9 cellular contexts compared by ENCODE assay signal in the genomic region with DNA sequence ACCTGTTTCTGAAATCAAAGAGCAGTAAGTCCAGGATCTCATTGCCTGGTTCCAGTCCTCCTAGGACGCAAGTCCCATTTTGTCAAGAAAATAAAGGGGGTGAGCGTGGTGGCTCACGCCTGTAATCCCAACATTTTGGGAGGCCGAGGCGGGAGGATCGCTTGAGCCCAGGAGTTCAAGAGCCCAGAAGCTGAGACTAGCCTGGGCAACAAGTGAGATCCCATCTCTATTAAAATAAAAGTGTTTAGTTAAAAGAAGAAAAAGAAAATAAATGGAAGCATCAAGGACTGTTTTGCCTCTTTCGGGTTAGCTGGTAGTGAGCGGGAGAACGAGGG. TPM values are rescaled to one million over a fixed set of nuclear protein-coding genes. Genes with fewer than 3 reads are reported as not detected.
DNase-seq lines count a peak whose midpoint lies in the region; ATAC-seq, FAIRE-seq and TF ChIP-seq lines count a peak whose summit lies in the region.
"Had no signal": no experiment of that assay in that cellular context is flagged by ENCODE, and none has a peak within 500 bp of the region (broad histone marks: within the 10 kb centered on the region; RNA-seq: fewer than 3 reads in every experiment).

No MANE protein-coding gene starts in this region.

- POLR2A ChIA-PET in GM12878 (lab: Charles Lee), result interaction anchor here (0.7 to 3.7 kb wide), 7 partner anchors 10 to 103 kb away, joined by 3 to 30 read pairs (median 6); partner anchors contain the start of gene COX6B1

- ATAC-seq in right cardiac atrium (no peak), GM12878 (peak; percentile 9; the same call in 2 of the 3 replicates), GM18873 (IDR thresholded peaks at IDR 0.05; ENCODE audit: low FRiP score, unreplicated experiment) (no peak), HG03025 (IDR thresholded peaks at IDR 0.05; ENCODE audit: low FRiP score, unreplicated experiment) (no peak), GM18858 (IDR thresholded peaks at IDR 0.05; ENCODE audit: unreplicated experiment) (no peak), GM21723 (IDR thresholded peaks at IDR 0.05; ENCODE audit: unreplicated experiment) (no peak)

- no peak for TF ChIP-seq RAD21 in GM12878 (IDR thresholded peaks at IDR 0.05; ENCODE audit: insufficient read depth, low read depth, low read length)

- no peaks in the 10 kb centered on the region for H4K20me1 ChIP-seq in GM12878 (ENCODE audit: control insufficient read depth, insufficient read depth)

- TSS peak; percentile 97 for BruUV-seq in GM12878 (replicated peaks; lab: Mats Ljungman, UMichigan)

- H3K4me3 ChIP-seq in right cardiac atrium (ENCODE audit: low read length), result peak overlapping the region; percentile 49
- peak overlapping the region; percentile 74; the same call in 1 of the 2 replicates for H3K4me3 ChIP-seq in GM12878
- H3K4me3 ChIP-seq in mucosa of rectum (ENCODE audit: low read length in 2 of 2), result peak overlapping the region; percentile 80 to 82

- 35% methylated on average over 9 of the region's 9 CpGs for WGBS in right cardiac atrium
- WGBS in GM12878 (ENCODE audit: insufficient coverage, insufficient replicate concordance, low lambda C conversion rate, missing lambda C conversion rate), result 25% methylated on average over 9 of the region's 9 CpGs

- H2AFZ ChIP-seq in GM12878 (ENCODE audit: control insufficient read depth, low read depth, low read length), result peak overlapping the region; percentile 91

- CTCF ChIA-PET in GM12878 (lab: Yijun Ruan, JAX), result interaction anchor here (1.0 to 1.6 kb wide), 4 partner anchors 16 to 102 kb away, joined by 3 to 5 read pairs (median 4); no protein-coding TSS in a partner anchor

- H3K27ac ChIP-seq in right cardiac atrium (ENCODE audit: low read length) (no peak overlapping the region), GM12878 (ENCODE audit: control insufficient read depth, insufficient read depth) (peak overlapping the region; percentile 81), mucosa of rectum (ENCODE audit: low read depth in 2 of 2, low read length in 2 of 2) (no peak overlapping the region)

- H3K36me3 ChIP-seq in GM12878 (ENCODE audit: control insufficient read depth in 2 of 2, insufficient read depth in 2 of 2, low read length in 1 of 2) (no peaks in the 10 kb centered on the region), mucosa of rectum (ENCODE audit: control insufficient read depth in 2 of 2, insufficient read depth in 2 of 2, low read length in 2 of 2) (peaks cover 2 to 4% of the 10 kb centered on the region in 2 donors)

- in situ Hi-C loops in GM12878 (cut with MboI), result no loop called here

- H3K27me3 ChIP-seq in right cardiac atrium (ENCODE audit: control insufficient read depth, insufficient read depth), result no peaks in the 10 kb centered on the region
- H3K27me3 ChIP-seq in GM12878 (replicated peaks in 1 of 2; ENCODE audit: control insufficient read depth in 2 of 2, insufficient read depth in 2 of 2, low read length in 1 of 2), result no peaks in the 10 kb centered on the region
- no peaks in the 10 kb centered on the region for H3K27me3 ChIP-seq in mucosa of rectum (ENCODE audit: control insufficient read depth in 2 of 2, insufficient read depth in 2 of 2, low read length in 2 of 2)

- no peak for TF ChIP-seq EP300 in GM12878 (IDR thresholded peaks at IDR 0.05; ENCODE audit: borderline replicate concordance in 1 of 2, control insufficient read depth in 1 of 2, low read depth in 2 of 2, low read length in 2 of 2)

- RAD21 ChIA-PET in GM12878 (lab: Charles Lee; ENCODE audit: unreplicated experiment), result interaction anchor here (0.8 to 1.2 kb wide), 3 partner anchors 36 to 102 kb away, joined by 3 read pairs; partner anchors contain the start of gene COX6B1

- H3K4me2 ChIP-seq in GM12878 (ENCODE audit: control insufficient read depth, insufficient read depth), result peak overlapping the region; percentile 52

- peaks cover 2% of the 10 kb centered on the region for H3K4me1 ChIP-seq in right cardiac atrium (ENCODE audit: control insufficient read depth, insufficient read depth, low read length)
- H3K4me1 ChIP-seq in GM12878 (ENCODE audit: control insufficient read depth, insufficient read depth, low read length), result peaks cover 17% of the 10 kb centered on the region
- H3K4me1 ChIP-seq in mucosa of rectum (ENCODE audit: control insufficient read depth in 2 of 2, insufficient read depth in 2 of 2, low read length in 2 of 2), result peaks cover 5 to 12% of the 10 kb centered on the region in 2 donors

- no peaks in the 10 kb centered on the region for H3K9me3 ChIP-seq in right cardiac atrium (ENCODE audit: control insufficient read depth, low read length)
- peaks cover 9% of the 10 kb centered on the region for H3K9me3 ChIP-seq in GM12878 (replicated peaks; ENCODE audit: control insufficient read depth, insufficient read depth, low read length)
- H3K9me3 ChIP-seq in mucosa of rectum (ENCODE audit: control insufficient read depth in 2 of 2, low read length in 2 of 2), result peaks cover 0 to 3% of the 10 kb centered on the region in 2 donors

- no peak for DNase-seq in right cardiac atrium
- no peak for DNase-seq in cardiac septum (ENCODE audit: low spot score)
- DNase-seq in GM12878 (ENCODE audit: low read depth, low spot score), result no peak

- SMC1A ChIA-PET in GM12878 (lab: Charles Lee; ENCODE audit: uncharacterized antibody, unreplicated experiment), result interaction anchor here (0.9 to 2.3 kb wide), 3 partner anchors 12 to 102 kb away, joined by 3 to 8 read pairs (median 4); no protein-coding TSS in a partner anchor

- H3K79me2 ChIP-seq in GM12878 (ENCODE audit: control insufficient read depth, insufficient read depth, low read length), result peaks cover 4% of the 10 kb centered on the region

- no peak for FAIRE-seq in GM12878 (lab: Jason Lieb, UNC)

- TF ChIP-seq POLR2A in GM12878 (IDR thresholded peaks at IDR 0.05; ENCODE audit: low read depth, low read length), result no peak

- TF ChIP-seq CTCF in GM12878 (IDR thresholded peaks at IDR 0.05 in 2 of 3, conservative IDR thresholded peaks at IDR 0.05 in 1 of 3; ENCODE audit: control insufficient read depth in 2 of 3, extremely low read depth in 1 of 3, insufficient read depth in 1 of 3, low read depth in 3 of 3, low read length in 3 of 3), result no peak

- intact Hi-C loops in right cardiac atrium (cut with DNase I) (no loop called here), cardiac septum (cut with DNase I) (loop anchor here (2.0 to 5.0 kb wide), 2 partner anchors 17 to 65 kb away; partner anchors contain the start of genes RBM42 and TMEM147), GM12878 (cut with micrococcal nuclease; ENCODE audit: unreplicated experiment) (loop anchor here (5.0 kb wide), 1 partner anchor 65 kb away; the partner anchor contains the start of gene TMEM147)

- peak overlapping the region; percentile 95 for H3K9ac ChIP-seq in GM12878 (ENCODE audit: control insufficient read depth, insufficient read depth, low read length)
- H3K9ac ChIP-seq in mucosa of rectum (ENCODE audit: low read depth in 1 of 2, low read length in 2 of 2), result peak overlapping the region in 1 of 2 donors; percentile 31

RNA-seq across cellular contexts. Expression of gene HAUS5, which starts 0.3 kb away (rescaled TPM):
- 1 to 10 TPM; 3.1 to 5.6 (median 4.8) TPM for total RNA-seq in right cardiac atrium
- polyA plus RNA-seq in right cardiac atrium, result 4.5 TPM
- total RNA-seq in cardiac septum, result 5.9 TPM
- 30.7 and 33.8 TPM in 2 replicates for total RNA-seq in GM12878 (2013; cell fraction: nucleolus; rRNA removed)
- 25.7 and 28.0 TPM in 2 replicates for total RNA-seq in GM12878 (2014; rRNA removed)
- total RNA-seq in GM12878 (2014; rRNA removed; fragmentation: Illumina TruSeq; extraction: Trizol), result 8.6 and 8.9 TPM in 2 replicates
- 32.6 and 34.9 TPM in 2 replicates for total RNA-seq in GM12878 (2021)
- polyA plus RNA-seq in GM12878 (2011; ENCODE audit: low read depth), result 8.7 TPM
- polyA plus RNA-seq in GM12878 (2011; rRNA removed), result 7.9 and 9.7 TPM in 2 replicates
- 8.5 and 13.0 TPM in 2 replicates for polyA plus RNA-seq in GM12878 (2011; cell fraction: cytosol; rRNA removed)
- polyA plus RNA-seq in GM12878 (2011; cell fraction: nucleus; rRNA removed), result 114 and 128 TPM in 2 replicates
- 13.8 and 15.4 TPM in 2 replicates for polyA plus RNA-seq in GM12878 (2012)
- 5.1 and 7.6 TPM in 2 replicates for polyA plus RNA-seq in GM12878 (2014; fragmentation: Illumina TruSeq; extraction: Trizol)
- polyA plus RNA-seq in GM12878 (2014; fragmentation: Nextera tagmentation; extraction: Ambion mirVana), result 1 to 10 TPM; 3.1 to 3.6 TPM
- polyA plus RNA-seq in GM12878 (2014; rRNA removed), result 25.5 and 28.5 TPM in 2 replicates
- 10 to 100 TPM; 31.3 to 32.0 TPM for polyA plus RNA-seq in GM12878 (2016; fragmentation: Nextera tagmentation; extraction: Ambion mirVana)
- polyA minus RNA-seq in GM12878 (2011; rRNA and poly(A)+ RNA removed), result 4.5 and 10.8 TPM in 2 replicates
- polyA minus RNA-seq in GM12878 (2011; cell fraction: cytosol; rRNA and poly(A)+ RNA removed), result 3.6 and 4.8 TPM in 2 replicates
- 12.0 and 20.1 TPM in 2 replicates for polyA minus RNA-seq in GM12878 (2011; cell fraction: nucleus; rRNA and poly(A)+ RNA removed)

RNA-seq across cellular contexts. Expression of gene RBM42, which starts 16.6 kb away (rescaled TPM):
- total RNA-seq in right cardiac atrium (10 to 100 TPM; 52.0 to 57.9 (median 54.2) TPM), cardiac septum (56.2 TPM), GM12878 (2014; rRNA removed) (53.9 and 58.8 TPM in 2 replicates), GM12878 (2014; rRNA removed; fragmentation: Illumina TruSeq; extraction: Trizol) (20.5 and 23.8 TPM in 2 replicates), GM12878 (2021) (94.6 and 105 TPM in 2 replicates)
- polyA plus RNA-seq in right cardiac atrium (50.9 TPM), GM12878 (2011; rRNA removed) (16.6 and 38.3 TPM in 2 replicates), GM12878 (2014; fragmentation: Illumina TruSeq; extraction: Trizol) (4.0 and 16.3 TPM in 2 replicates), GM12878 (2014; fragmentation: Nextera tagmentation; extraction: Ambion mirVana) (10 to 100 TPM in 1 of 2 experiments, 1 to 10 TPM in 1; 4.2 to 11.1 TPM), GM12878 (2014; rRNA removed) (68.4 and 83.3 TPM in 2 replicates), GM12878 (2016; fragmentation: Nextera tagmentation; extraction: Ambion mirVana) (100 to 1,000 TPM; 105 to 117 TPM)
- total RNA-seq in GM12878 (2013; cell fraction: nucleolus; rRNA removed), result 12.9 and 14.1 TPM in 2 replicates
- 10.2 TPM for polyA plus RNA-seq in GM12878 (2011; ENCODE audit: low read depth)
- 54.7 and 71.0 TPM in 2 replicates for polyA plus RNA-seq in GM12878 (2011; cell fraction: cytosol; rRNA removed)
- 26.5 and 41.2 TPM in 2 replicates for polyA plus RNA-seq in GM12878 (2011; cell fraction: nucleus; rRNA removed)
- polyA plus RNA-seq in GM12878 (2012), result 32.7 and 41.9 TPM in 2 replicates
- 12.6 and 22.4 TPM in 2 replicates for polyA minus RNA-seq in GM12878 (2011; rRNA and poly(A)+ RNA removed)
- polyA minus RNA-seq in GM12878 (2011; cell fraction: cytosol; rRNA and poly(A)+ RNA removed), result 17.8 and 20.0 TPM in 2 replicates
- 4.2 and 8.8 TPM in 2 replicates for polyA minus RNA-seq in GM12878 (2011; cell fraction: nucleus; rRNA and poly(A)+ RNA removed)

RNA-seq across cellular contexts. Expression of gene PMIS2, which starts 26.2 kb away (rescaled TPM):
- not detected for total RNA-seq in right cardiac atrium
- not detected for polyA plus RNA-seq in right cardiac atrium
- total RNA-seq in cardiac septum, result not detected
- not detected in 2 replicates for total RNA-seq in GM12878 (2013; cell fraction: nucleolus; rRNA removed)
- not detected in 2 replicates for total RNA-seq in GM12878 (2014; rRNA removed)
- not detected in 2 replicates for total RNA-seq in GM12878 (2014; rRNA removed; fragmentation: Illumina TruSeq; extraction: Trizol)
- total RNA-seq in GM12878 (2021), result not detected in 2 replicates
- not detected for polyA plus RNA-seq in GM12878 (2011; ENCODE audit: low read depth)
- not detected in 2 replicates for polyA plus RNA-seq in GM12878 (2011; rRNA removed)
- polyA plus RNA-seq in GM12878 (2011; cell fraction: cytosol; rRNA removed), result not detected in 2 replicates
- not detected in 2 replicates for polyA plus RNA-seq in GM12878 (2011; cell fraction: nucleus; rRNA removed)
- not detected in 2 replicates for polyA plus RNA-seq in GM12878 (2012)
- not detected in 2 replicates for polyA plus RNA-seq in GM12878 (2014; fragmentation: Illumina TruSeq; extraction: Trizol)
- polyA plus RNA-seq in GM12878 (2014; fragmentation: Nextera tagmentation; extraction: Ambion mirVana), result not detected
- not detected in 2 replicates for polyA plus RNA-seq in GM12878 (2014; rRNA removed)
- polyA plus RNA-seq in GM12878 (2016; fragmentation: Nextera tagmentation; extraction: Ambion mirVana), result not detected
- not detected in 2 replicates for polyA minus RNA-seq in GM12878 (2011; rRNA and poly(A)+ RNA removed)
- polyA minus RNA-seq in GM12878 (2011; cell fraction: cytosol; rRNA and poly(A)+ RNA removed), result not detected in 2 replicates
- not detected in 2 replicates for polyA minus RNA-seq in GM12878 (2011; cell fraction: nucleus; rRNA and poly(A)+ RNA removed)
- total RNA-seq: HT1080 had no signal

RNA-seq across cellular contexts. Expression of gene ETV2, which starts 29.4 kb away (rescaled TPM):
- total RNA-seq in right cardiac atrium (1 to 10 TPM in 1 of 4 donors, under 1 TPM in 2, not detected in 1; 0.41 to 1.0 (median 0.59) TPM), cardiac septum (0.78 TPM), GM12878 (2014; rRNA removed) (0.82 and 1.1 TPM in 2 replicates), GM12878 (2014; rRNA removed; fragmentation: Illumina TruSeq; extraction: Trizol) (0.18 and 0.22 TPM in 2 replicates), GM12878 (2021) (0.93 and 1.3 TPM in 2 replicates)
- polyA plus RNA-seq in right cardiac atrium (0.77 TPM), GM12878 (2011; rRNA removed) (0.19 and 0.46 TPM in 2 replicates), GM12878 (2014; fragmentation: Illumina TruSeq; extraction: Trizol) (not detected in 2 replicates), GM12878 (2014; fragmentation: Nextera tagmentation; extraction: Ambion mirVana) (under 1 TPM; 0.10 to 0.13 TPM), GM12878 (2014; rRNA removed) (1.2 and 1.4 TPM in 2 replicates), GM12878 (2016; fragmentation: Nextera tagmentation; extraction: Ambion mirVana) (under 1 TPM; 0.54 to 0.66 TPM)
- total RNA-seq in GM12878 (2013; cell fraction: nucleolus; rRNA removed), result 0.33 TPM in 1 of 2 replicates, not detected in the other
- not detected for polyA plus RNA-seq in GM12878 (2011; ENCODE audit: low read depth)
- polyA plus RNA-seq in GM12878 (2011; cell fraction: cytosol; rRNA removed), result 0.63 and 1.2 TPM in 2 replicates
- 0.64 and 1.2 TPM in 2 replicates for polyA plus RNA-seq in GM12878 (2011; cell fraction: nucleus; rRNA removed)
- polyA plus RNA-seq in GM12878 (2012), result 0.55 and 0.79 TPM in 2 replicates
- polyA minus RNA-seq in GM12878 (2011; rRNA and poly(A)+ RNA removed), result not detected in 2 replicates
- not detected in 2 replicates for polyA minus RNA-seq in GM12878 (2011; cell fraction: cytosol; rRNA and poly(A)+ RNA removed)
- 0.48 and 0.77 TPM in 2 replicates for polyA minus RNA-seq in GM12878 (2011; cell fraction: nucleus; rRNA and poly(A)+ RNA removed)

RNA-seq across cellular contexts. Expression of gene COX6B1, which starts 35.9 kb away (rescaled TPM):
- total RNA-seq in right cardiac atrium (1,000 to 10,000 TPM in 3 of 4 donors, 100 to 1,000 TPM in 1; 899 to 1,285 (median 1,111) TPM), cardiac septum (1,054 TPM), GM12878 (2014; rRNA removed) (813 and 819 TPM in 2 replicates), GM12878 (2014; rRNA removed; fragmentation: Illumina TruSeq; extraction: Trizol) (691 and 694 TPM in 2 replicates), GM12878 (2021) (500 and 540 TPM in 2 replicates)
- polyA plus RNA-seq in right cardiac atrium (3,084 TPM), GM12878 (2011; rRNA removed) (503 and 834 TPM in 2 replicates), GM12878 (2014; fragmentation: Illumina TruSeq; extraction: Trizol) (764 and 890 TPM in 2 replicates), GM12878 (2014; fragmentation: Nextera tagmentation; extraction: Ambion mirVana) (1,000 to 10,000 TPM; 1,597 to 1,700 TPM), GM12878 (2014; rRNA removed) (822 and 846 TPM in 2 replicates), GM12878 (2016; fragmentation: Nextera tagmentation; extraction: Ambion mirVana) (100 to 1,000 TPM; 912 to 984 TPM)
- total RNA-seq in GM12878 (2013; cell fraction: nucleolus; rRNA removed), result 26.2 and 31.4 TPM in 2 replicates
- 4,084 TPM for polyA plus RNA-seq in GM12878 (2011; ENCODE audit: low read depth)
- 1,324 and 1,457 TPM in 2 replicates for polyA plus RNA-seq in GM12878 (2011; cell fraction: cytosol; rRNA removed)
- polyA plus RNA-seq in GM12878 (2011; cell fraction: nucleus; rRNA removed), result 484 and 641 TPM in 2 replicates
- polyA plus RNA-seq in GM12878 (2012), result 618 and 662 TPM in 2 replicates
- polyA minus RNA-seq in GM12878 (2011; rRNA and poly(A)+ RNA removed), result 735 and 1,037 TPM in 2 replicates
- polyA minus RNA-seq in GM12878 (2011; cell fraction: cytosol; rRNA and poly(A)+ RNA removed), result 165 and 167 TPM in 2 replicates
- polyA minus RNA-seq in GM12878 (2011; cell fraction: nucleus; rRNA and poly(A)+ RNA removed), result 91.8 and 103 TPM in 2 replicates

Comparison
In these comparisons a context has a peak if more than half of its experiments do, and no peak if none do; other contexts are left out.
1. intact Hi-C loops: an anchor here in cardiac septum (2.0 to 5.0 kb wide) and GM12878 (5.0 kb wide); none called in right cardiac atrium.